ENCODE assay signal across 1 cellular context in genomic region chr13:98576963-98577822, GRCh38.
TF ChIP-seq lines count a peak whose summit lies in the region.

TSS of gene STK24 (minus strand) at chr13:98577107. CDS start at chr13:98576786, 321 bp downstream.

TF ChIP-seq in HepG2, 621 proteins besides CTCF, POLR2A, EP300 and RAD21 (continued from another document and continues in another):
- TF ChIP-seq ARID3A (IDR thresholded peaks at IDR 0.05; ENCODE audit: low read depth, low read length) (no peak), AKNA (CRISPR knock-in tag; IDR thresholded peaks at IDR 0.05; ENCODE audit: borderline replicate concordance) (no peak), KDM5B (CRISPR knock-in tag; IDR thresholded peaks at IDR 0.05; ENCODE audit: borderline replicate concordance) (peak; percentile 38; the same call in 1 of the 2 replicates), HMG20A (CRISPR knock-in tag; IDR thresholded peaks at IDR 0.05; ENCODE audit: borderline replicate concordance) (no peak), REL (CRISPR knock-in tag; conservative IDR thresholded peaks at IDR 0.05) (no peak), CENPT (CRISPR knock-in tag; IDR thresholded peaks at IDR 0.05; ENCODE audit: low read depth) (no peak), HNRNPUL1 (IDR thresholded peaks at IDR 0.05; ENCODE audit: low read depth, low read length) (no peak), AHDC1 (CRISPR knock-in tag; IDR thresholded peaks at IDR 0.05; ENCODE audit: borderline replicate concordance) (no peak), ZNF552 (CRISPR knock-in tag; IDR thresholded peaks at IDR 0.05; ENCODE audit: borderline replicate concordance) (no peak), CHD2 (IDR thresholded peaks at IDR 0.05; ENCODE audit: low read depth, low read length) (0 out of 2 replicates have a peak, but pooled peaks have one; percentile 20), ZNF616 (CRISPR knock-in tag; IDR thresholded peaks at IDR 0.05; ENCODE audit: low read depth) (no peak), HOXA7 (CRISPR knock-in tag; IDR thresholded peaks at IDR 0.05) (no peak), SCMH1 (CRISPR knock-in tag; IDR thresholded peaks at IDR 0.05; ENCODE audit: borderline replicate concordance) (no peak), NKX3-1 (CRISPR knock-in tag; IDR thresholded peaks at IDR 0.05) (no peak), RBFOX2 (IDR thresholded peaks at IDR 0.05; ENCODE audit: low read depth, low read length) (peak; percentile 70), ZFX (CRISPR knock-in tag; IDR thresholded peaks at IDR 0.05; ENCODE audit: low read depth) (peak; percentile 77), ZBTB37 (CRISPR knock-in tag; IDR thresholded peaks at IDR 0.05) (no peak), MEIS2 (CRISPR knock-in tag; IDR thresholded peaks at IDR 0.05) (no peak), THAP8 (CRISPR knock-in tag; IDR thresholded peaks at IDR 0.05; ENCODE audit: borderline replicate concordance) (peak; percentile 41; the same call in 1 of the 2 replicates), ZNF296 (CRISPR knock-in tag; conservative IDR thresholded peaks at IDR 0.05) (no peak), PHF8 (CRISPR knock-in tag; IDR thresholded peaks at IDR 0.05) (peak; percentile 75), ZSCAN20 (CRISPR knock-in tag; IDR thresholded peaks at IDR 0.05; ENCODE audit: borderline replicate concordance) (no peak), FOXK1 (CRISPR knock-in tag; IDR thresholded peaks at IDR 0.05; ENCODE audit: borderline replicate concordance, low read depth) (no peak), ARNT2 (CRISPR knock-in tag; IDR thresholded peaks at IDR 0.05; ENCODE audit: low read depth) (0 out of 2 replicates have a peak, but pooled peaks have one; percentile 60), NFE2L1 (CRISPR knock-in tag; IDR thresholded peaks at IDR 0.05; ENCODE audit: borderline replicate concordance) (no peak), ZBTB39 (CRISPR knock-in tag; IDR thresholded peaks at IDR 0.05) (no peak), POLR2AphosphoS5 (IDR thresholded peaks at IDR 0.05; ENCODE audit: low read depth, low read length) (peak; percentile 35; the same call in 1 of the 2 replicates), BCLAF1 (IDR thresholded peaks at IDR 0.05) (no peak), HNRNPK (IDR thresholded peaks at IDR 0.05; ENCODE audit: low read depth, low read length, poor library complexity, severe bottlenecking) (no peak), PBX2 (CRISPR knock-in tag; IDR thresholded peaks at IDR 0.05) (no peak), ZNF138 (CRISPR knock-in tag; IDR thresholded peaks at IDR 0.05; ENCODE audit: low read depth) (no peak), CERS6 (CRISPR knock-in tag; IDR thresholded peaks at IDR 0.05) (no peak), ZC3H13 (CRISPR knock-in tag; IDR thresholded peaks at IDR 0.05) (no peak), RFX1 (IDR thresholded peaks at IDR 0.05) (no peak), TEAD3 (CRISPR knock-in tag; optimal IDR thresholded peaks at IDR 0.05; ENCODE audit: borderline replicate concordance) (no peak), ZNF331 (CRISPR knock-in tag; IDR thresholded peaks at IDR 0.05) (0 out of 2 replicates have a peak, but pooled peaks have one; percentile 8), ZNF547 (CRISPR knock-in tag; IDR thresholded peaks at IDR 0.05) (peak; percentile 56; the same call in 1 of the 2 replicates), MED8 (CRISPR knock-in tag; IDR thresholded peaks at IDR 0.05; ENCODE audit: insufficient replicate concordance) (no peak), JUN (CRISPR knock-in tag; IDR thresholded peaks at IDR 0.05) (no peak)
